12 cellular contexts compared by ENCODE assay signal in the genomic region with DNA sequence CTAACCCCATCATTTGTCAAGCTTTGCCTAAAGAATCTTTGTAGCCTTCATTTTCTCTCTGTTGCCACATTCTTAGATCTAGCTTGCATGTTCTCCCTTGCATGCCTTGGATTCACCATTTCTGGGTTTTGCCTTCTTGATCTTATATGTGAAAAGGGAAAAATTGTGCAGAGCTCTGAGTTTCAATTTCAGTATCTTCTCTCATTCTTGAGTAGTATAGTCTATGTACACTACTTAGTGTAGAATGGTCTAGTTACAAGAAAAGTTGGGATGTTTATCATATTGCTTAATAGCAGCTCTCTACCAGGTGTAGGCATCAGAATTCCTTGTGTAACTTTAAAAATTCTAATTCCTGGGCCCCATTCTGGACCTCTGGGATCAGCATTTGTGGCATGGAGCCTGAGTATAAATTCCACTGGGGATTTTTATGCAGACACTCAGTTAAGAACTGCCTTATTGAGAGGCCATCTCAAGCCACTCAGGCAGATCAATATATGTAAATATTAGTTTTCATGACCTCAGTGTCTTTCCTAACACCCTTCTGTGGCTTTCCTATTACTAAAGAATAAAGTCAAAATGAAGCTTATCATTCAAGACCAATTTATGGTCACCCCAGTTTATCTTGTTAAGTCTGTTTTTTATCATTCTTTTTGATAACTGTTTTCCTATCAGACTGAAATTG. TPM values are rescaled to one million over a fixed set of nuclear protein-coding genes. Genes with fewer than 3 reads are reported as not detected.
A peak's percentile ranks its signal among the peaks of the same experiment; 100 is the strongest.
DNase-seq lines count a peak whose midpoint lies in the region; ATAC-seq and TF ChIP-seq lines count a peak whose summit lies in the region.
"Had no signal": no experiment of that assay in that cellular context is flagged by ENCODE, and none has a peak within 500 bp of the region (broad histone marks: within the 10 kb centered on the region; RNA-seq: fewer than 3 reads in every experiment).

No MANE protein-coding gene starts in this region.

- H3K9me3 ChIP-seq in vagina: no peaks in the 10 kb centered on the region

- ATAC-seq in GM19351 (IDR thresholded peaks at IDR 0.05; ENCODE audit: unreplicated experiment) (peak; percentile 58), HG02642 (IDR thresholded peaks at IDR 0.05; ENCODE audit: poor library complexity, unreplicated experiment) (peak; percentile 63), HG03457 (IDR thresholded peaks at IDR 0.05; ENCODE audit: unreplicated experiment) (peak; percentile 45)

- no peak for TF ChIP-seq POLR2A in vagina (IDR thresholded peaks at IDR 0.05)

- in situ Hi-C loops in G401 (cut with HindIII; ENCODE audit: low sequenced_read_pairs): no loop called here

- peaks cover 39% of the 10 kb centered on the region for H3K4me1 ChIP-seq in vagina

- no peaks in the 10 kb centered on the region for H3K27me3 ChIP-seq in vagina

- intact Hi-C loops in vagina (cut with DNase I): no loop called here

- no peak overlapping the region for H3K4me3 ChIP-seq in vagina

- H3K36me3 ChIP-seq in vagina: no peaks in the 10 kb centered on the region

- H3K27ac ChIP-seq in RWPE1 (no peak overlapping the region), vagina (no peak overlapping the region)

- peak; percentile 25 for DNase-seq in G401 (ENCODE audit: low spot score)
- no peak for DNase-seq in RWPE1 (ENCODE audit: low spot score)
- no peak for DNase-seq in NCI-H2196 treated with DMSO at 0.1 percent for 48 hours (lab: John Stamatoyannopoulos, UW; ENCODE audit: unreplicated experiment)
- no peak for DNase-seq in NCI-H1048 (lab: John Stamatoyannopoulos, UW)
- DNase-seq in vagina (ENCODE audit: extremely low spot score in 2 of 2): no peak
- DNase-seq: activated T-cell treated with anti-CD3 and anti-CD28 coated beads, Interleukin-2, amount 50 U/mL, for 48 hours; DMS79; NCI-H2081; RPMI8226 had no signal

- CTCF ChIA-PET in RWPE1 (lab: Yijun Ruan, JAX): interaction anchor here (0.6 to 0.7 kb wide), 2 partner anchors 197 to 207 kb away, joined by 3 read pairs; no protein-coding TSS in a partner anchor

- TF ChIP-seq CTCF in RWPE1 (conservative IDR thresholded peaks at IDR 0.05; ENCODE audit: low read depth) (no peak), vagina (IDR thresholded peaks at IDR 0.05) (no peak)

- POLR2A ChIA-PET in RWPE1 (lab: Yijun Ruan, JAX; ENCODE audit: low non-redundant PET): no interaction called here

RNA-seq across cellular contexts. Expression of a gene that starts 23.4 kb away (rescaled TPM):
- 20.4 and 35.4 TPM in 2 replicates for total RNA-seq in G401 (2014; rRNA removed; shearing (Covaris generic))
- total RNA-seq in vagina: 9.1 TPM

RNA-seq across cellular contexts. Expression of a gene that starts 23.7 kb away (rescaled TPM):
- 7.0 and 8.9 TPM in 2 replicates for total RNA-seq in G401 (2014; rRNA removed; shearing (Covaris generic))
- 12.8 TPM for total RNA-seq in vagina
